8 cellular contexts compared by ENCODE assay signal in genomic region chr18:48540329-48541025, GRCh38. TPM values are rescaled to one million over a fixed set of nuclear protein-coding genes. Genes with fewer than 3 reads are reported as not detected.
A peak's percentile ranks its signal among the peaks of the same experiment; 100 is the strongest.
DNase-seq lines count a peak whose midpoint lies in the region; ATAC-seq, FAIRE-seq and TF ChIP-seq lines count a peak whose summit lies in the region.

No MANE protein-coding gene starts in this region.

- H3K27ac Mint-ChIP-seq in activated CD4-positive, alpha-beta T cell treated with anti-CD3 and anti-CD28 coated beads, Interleukin-2, amount 10 ng/mL, durations not matched to agents 24 days and 14 days = no peak overlapping the region

- H3K9ac ChIP-seq in GM23248 = peak overlapping the region; percentile 98
- peak overlapping the region; percentile 86 for H3K9ac ChIP-seq in HepG2 (ENCODE audit: insufficient read depth, low read depth, low read length)

- TF ChIP-seq EP300 in HepG2 (IDR thresholded peaks at IDR 0.05; ENCODE audit: low read depth in 2 of 2, low read length in 2 of 2) (no peak), HepG2 (CRISPR knock-in tag; IDR thresholded peaks at IDR 0.05; ENCODE audit: borderline replicate concordance) (no peak)

- TF ChIP-seq RAD21 in HepG2 (CRISPR knock-in tag; IDR thresholded peaks at IDR 0.05) = 0 out of 2 replicates have a peak, but pooled peaks have one; percentile 5

- CTCF ChIA-PET in HepG2 (lab: Yijun Ruan, JAX; ENCODE audit: low intra/inter-chr PET ratio, low total read pairs) = no interaction called here

- H2AFZ ChIP-seq in GM23248 (no peak overlapping the region), HepG2 (ENCODE audit: low read length) (no peak overlapping the region)

- H3K36me3 ChIP-seq in GM23248 (ENCODE audit: low read depth) (0 out of 2 replicates have a peak, but pooled peaks cover 3% of the 10 kb centered on the region), HepG2 (replicated peaks in 1 of 2; ENCODE audit: control insufficient read depth in 1 of 2, insufficient read depth in 2 of 2, low read length in 2 of 2) (no peaks in the 10 kb centered on the region)

- WGBS in GM23248 (ENCODE audit: low coverage in 1 of 2, low lambda C conversion rate in 2 of 2, missing lambda C conversion rate in 2 of 2), 2 experiments = 1 to 2% methylated on average over 34 to 60 of the region's 80 CpGs
- 0% methylated on average over 10 of the region's 80 CpGs for WGBS in HepG2 (ENCODE audit: low lambda C conversion rate)

- peak; percentile 61 for ATAC-seq in HepG2

- peak overlapping the region; percentile 99 for H3K4me3 ChIP-seq in GM23248
- H3K4me3 ChIP-seq in dorsolateral prefrontal cortex = peak overlapping the region; percentile 61 to 97 (median 86)
- H3K4me3 ChIP-seq in HepG2 (replicated peaks in 1 of 3; ENCODE audit: insufficient read depth in 1 of 3, low read depth in 2 of 3, low read length in 3 of 3) = peak overlapping the region; percentile 88 to 94 (median 93)

- H3F3A ChIP-seq in GM23248 (ENCODE audit: insufficient read depth) = peaks cover 28% of the 10 kb centered on the region

- H3K79me2 ChIP-seq in GM23248 (ENCODE audit: insufficient read depth) = peaks cover 52% of the 10 kb centered on the region
- H3K79me2 ChIP-seq in HepG2 (ENCODE audit: insufficient read depth, low read length) = peaks cover 52% of the 10 kb centered on the region

- no peaks in the 10 kb centered on the region for H3K36me3 Mint-ChIP-seq in activated CD4-positive, alpha-beta T cell treated with anti-CD3 and anti-CD28 coated beads, Interleukin-2, amount 10 ng/mL, durations not matched to agents 24 days and 14 days (ENCODE audit: low read depth)

- H3K27me3 ChIP-seq in GM23248 (replicated peaks; ENCODE audit: insufficient read depth) = no peaks in the 10 kb centered on the region
- no peaks in the 10 kb centered on the region for H3K27me3 ChIP-seq in dorsolateral prefrontal cortex
- H3K27me3 ChIP-seq in HepG2 (ENCODE audit: control insufficient read depth in 1 of 2, insufficient read depth in 2 of 2, low read length in 2 of 2) = peaks cover 0 to 2% of the 10 kb centered on the region in 2 experiments; a peak in 1 of 5 replicates

- H4K20me1 ChIP-seq in GM23248 (ENCODE audit: insufficient read depth) (peaks cover 4% of the 10 kb centered on the region), HepG2 (ENCODE audit: insufficient read depth, low read length) (peaks cover 14% of the 10 kb centered on the region; the same call in 1 of the 2 replicates)

- in situ Hi-C loops in GM23248 (cut with MboI) = no loop called here
- in situ Hi-C loops in HepG2 (cut with HindIII; ENCODE audit: extremely low pct_ligation_motif_present, low pct_unique_long_range_greater_than_20kb) = loop anchor here (10.0 kb wide), 1 partner anchor 354 kb away; no protein-coding TSS in a partner anchor

- H3K4me1 ChIP-seq in GM23248 (ENCODE audit: insufficient read depth) (peaks cover 42% of the 10 kb centered on the region), HepG2 (ENCODE audit: insufficient read depth, low read length) (peaks cover 67% of the 10 kb centered on the region)

- peaks cover 33% of the 10 kb centered on the region for H3K27me3 Mint-ChIP-seq in activated CD4-positive, alpha-beta T cell treated with anti-CD3 and anti-CD28 coated beads, Interleukin-2, amount 10 ng/mL, durations not matched to agents 24 days and 14 days

- H3K27ac ChIP-seq in GM23248 = peak overlapping the region; percentile 92
- H3K27ac ChIP-seq in dorsolateral prefrontal cortex = peak overlapping the region; percentile 73 to 97 (median 92)
- H3K27ac ChIP-seq in HepG2 (ENCODE audit: extremely low read length, insufficient read depth, low read length) = peak overlapping the region; percentile 83

- POLR2A ChIA-PET in HepG2 (lab: Yijun Ruan, JAX) = no interaction called here

- peak overlapping the region; percentile 93 for H3K4me2 ChIP-seq in GM23248 (ENCODE audit: unreplicated experiment)
- peak overlapping the region; percentile 86 for H3K4me2 ChIP-seq in HepG2 (ENCODE audit: low read depth, low read length)

- FAIRE-seq in HepG2 (lab: Jason Lieb, UNC) = no peak

- TF ChIP-seq POLR2A in HepG2 (IDR thresholded peaks at IDR 0.05; ENCODE audit: insufficient read depth in 1 of 2, low read depth in 2 of 2, low read length in 2 of 2) = peak in 1 of 2 experiments; percentile 35; a peak in 1 of 4 replicates

- intact Hi-C loops in activated CD4-positive, alpha-beta T cell treated with anti-CD3 and anti-CD28 coated beads, Interleukin-2, amount 10 ng/mL, durations not matched to agents 24 days and 14 days (cut with micrococcal nuclease) = loop anchor here (1.0 kb wide), 1 partner anchor 130 kb away; no protein-coding TSS in a partner anchor
- intact Hi-C loops in dorsolateral prefrontal cortex (cut with DNase I) (loop anchor here in 1 of 2 donors (2.0 kb wide), 1 partner anchor 64 kb away; no protein-coding TSS in a partner anchor), HepG2 (cut with micrococcal nuclease; ENCODE audit: unreplicated experiment) (loop anchor here (2.0 kb wide), 2 partner anchors 64 to 124 kb away; no protein-coding TSS in a partner anchor)

- DNase-seq in DMS 273 (lab: John Stamatoyannopoulos, UW; ENCODE audit: unreplicated experiment) = peak; percentile 85
- peak; percentile 92 for DNase-seq in GM23248
- DNase-seq in NCI-H146 (lab: John Stamatoyannopoulos, UW) = peak; percentile 78
- peak; percentile 83 for DNase-seq in activated CD4-positive, alpha-beta T cell treated with anti-CD3 and anti-CD28 coated beads, Interleukin-2, amount 10 ng/mL, durations not matched to agents 24 days and 14 days
- peak; percentile 47 to 82 (median 69) for DNase-seq in dorsolateral prefrontal cortex
- peak; percentile 57 for DNase-seq in HepG2 (ENCODE audit: low spot score)
- DNase-seq in stimulated activated CD4-positive, alpha-beta T cell treated with anti-CD3 and anti-CD28 coated beads, TNF-alpha, amount 100 ng/mL, for 4 hours (ENCODE audit: low read depth in 3 of 3) = peak; percentile 28 to 51 (median 37)
- no peak for DNase-seq in NK-92 (lab: John Stamatoyannopoulos, UW; ENCODE audit: unreplicated experiment)

- no TSS peak for BruUV-seq in HepG2 (replicated peaks; lab: Mats Ljungman, UMichigan)

- H3K9me3 ChIP-seq in GM23248 (ENCODE audit: low read depth) (no peaks in the 10 kb centered on the region), HepG2 (ENCODE audit: low read length) (no peaks in the 10 kb centered on the region)

- TF ChIP-seq CTCF in dorsolateral prefrontal cortex (IDR thresholded peaks at IDR 0.05 in 54 of 56, conservative IDR thresholded peaks at IDR 0.05 in 2 of 56; ENCODE audit: low read depth in 1 of 56, partially characterized antibody in 56 of 56) = peak in 4 of 56 donors; percentile 9 to 19 (median 12)
- peak; percentile 44 for TF ChIP-seq CTCF in HepG2 (CRISPR knock-in tag; IDR thresholded peaks at IDR 0.05)

- peak overlapping the region; percentile 84 for H3K4me3 Mint-ChIP-seq in activated CD4-positive, alpha-beta T cell treated with anti-CD3 and anti-CD28 coated beads, Interleukin-2, amount 10 ng/mL, durations not matched to agents 24 days and 14 days

- H3K9me3 Mint-ChIP-seq in activated CD4-positive, alpha-beta T cell treated with anti-CD3 and anti-CD28 coated beads, Interleukin-2, amount 10 ng/mL, durations not matched to agents 24 days and 14 days = no peaks in the 10 kb centered on the region

- no peaks in the 10 kb centered on the region for H3K9me2 ChIP-seq in GM23248 (ENCODE audit: insufficient read depth)

- H3K4me1 Mint-ChIP-seq in activated CD4-positive, alpha-beta T cell treated with anti-CD3 and anti-CD28 coated beads, Interleukin-2, amount 10 ng/mL, durations not matched to agents 24 days and 14 days = peaks cover 16% of the 10 kb centered on the region

TF ChIP-seq in HepG2, 621 proteins besides CTCF, POLR2A, EP300 and RAD21 (continues in another document):
- TF ChIP-seq ZNF724P (CRISPR knock-in tag; IDR thresholded peaks at IDR 0.05; ENCODE audit: borderline replicate concordance) = no peak
- no peak; the same call in 1 of the 2 replicates for TF ChIP-seq ZNF773 (CRISPR knock-in tag; IDR thresholded peaks at IDR 0.05; ENCODE audit: borderline replicate concordance)

RNA-seq across cellular contexts. Expression of gene CTIF, which starts 1.6 kb away (rescaled TPM):
- 46.8 and 49.2 TPM in 2 replicates for total RNA-seq in GM23248 (2014; rRNA removed; shearing (Covaris generic))
- polyA plus RNA-seq in GM23248 (2016; fragmentation: Nextera tagmentation; extraction: Ambion mirVana) (19.6 and 21.5 TPM in 2 replicates), HepG2 (2011; rRNA removed) (22.1 and 28.0 TPM in 2 replicates)
- total RNA-seq in activated CD4-positive, alpha-beta T cell treated with anti-CD3 and anti-CD28 coated beads, Interleukin-2, amount 10 ng/mL, durations not matched to agents 24 days and 14 days = 6.5 and 9.5 TPM in 2 replicates
- total RNA-seq in dorsolateral prefrontal cortex (100 to 1,000 TPM; 148 to 308 (median 218) TPM), HepG2 (2016; rRNA removed; fragmentation: Illumina TruSeq; extraction: Trizol) (13.1 and 18.2 TPM in 2 replicates)
- 4.1 and 4.9 TPM in 2 replicates for total RNA-seq in HepG2 (2016; cell fraction: cytosol; rRNA removed; fragmentation: Illumina TruSeq; extraction: Trizol; ENCODE audit: low read depth)
- 10.5 and 19.8 TPM in 2 replicates for total RNA-seq in HepG2 (2016; cell fraction: insoluble cytoplasmic fraction; rRNA removed; fragmentation: Illumina TruSeq; extraction: Trizol)
- 7.0 and 7.8 TPM in 2 replicates for total RNA-seq in HepG2 (2016; cell fraction: membrane; rRNA removed; fragmentation: Illumina TruSeq; extraction: Trizol)
- 22.7 and 28.6 TPM in 2 replicates for total RNA-seq in HepG2 (2016; cell fraction: nucleus; rRNA removed; fragmentation: Illumina TruSeq; extraction: Trizol)
- 5.6 and 9.5 TPM in 2 replicates for polyA plus RNA-seq in HepG2 (2011; cell fraction: cytosol; rRNA removed)
- 92.5 and 147 TPM in 2 replicates for polyA plus RNA-seq in HepG2 (2011; cell fraction: nucleus; rRNA removed)
- polyA plus RNA-seq in HepG2 (2012) = 14.2 and 17.3 TPM in 2 replicates
- polyA plus RNA-seq in HepG2 (2016; cell fraction: cytosol; fragmentation: Illumina TruSeq; extraction: Trizol; ENCODE audit: low read depth) = 2.1 and 2.2 TPM in 2 replicates
- 12.5 and 14.6 TPM in 2 replicates for polyA plus RNA-seq in HepG2 (2016; cell fraction: insoluble cytoplasmic fraction; fragmentation: Illumina TruSeq; extraction: Trizol; ENCODE audit: low read depth)
- polyA plus RNA-seq in HepG2 (2016; cell fraction: membrane; fragmentation: Illumina TruSeq; extraction: Trizol; ENCODE audit: low read depth) = 6.0 and 6.2 TPM in 2 replicates
- polyA plus RNA-seq in HepG2 (2016; cell fraction: nucleus; fragmentation: Illumina TruSeq; extraction: Trizol; ENCODE audit: insufficient read depth, low read depth) = 62.2 and 63.8 TPM in 2 replicates
- 14.1 and 41.2 TPM in 2 replicates for polyA minus RNA-seq in HepG2 (2011; rRNA and poly(A)+ RNA removed; ENCODE audit: low replicate concordance)
- polyA minus RNA-seq in HepG2 (2011; cell fraction: cytosol; rRNA and poly(A)+ RNA removed) = 7.6 and 10.5 TPM in 2 replicates
- polyA minus RNA-seq in HepG2 (2011; cell fraction: nucleus; rRNA and poly(A)+ RNA removed) = 27.8 and 33.2 TPM in 2 replicates
